8 cellular contexts compared by ENCODE assay signal in the genomic region with DNA sequence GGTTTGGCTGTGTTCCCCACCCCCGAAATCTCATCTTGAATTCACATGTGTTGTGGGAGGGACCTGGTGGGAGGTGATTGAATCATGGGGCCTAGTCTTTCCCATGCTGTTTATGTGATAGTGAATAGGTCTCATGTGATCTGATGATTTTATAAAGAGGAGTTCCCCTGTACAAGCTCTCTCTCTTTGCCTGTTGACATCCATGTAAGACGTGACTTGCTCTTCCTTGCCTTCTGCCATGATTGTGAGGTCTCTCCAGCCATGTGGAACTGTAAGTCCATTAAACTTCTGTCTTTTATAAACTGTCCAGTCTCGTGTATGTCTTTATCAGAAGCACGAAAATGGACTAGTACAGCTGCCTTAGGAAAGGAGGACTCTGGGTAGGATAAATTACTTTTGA.
"Had no signal": no experiment of that assay in that cellular context is flagged by ENCODE, and none has a peak within 500 bp of the region (broad histone marks: within the 10 kb centered on the region; RNA-seq: fewer than 3 reads in every experiment).

No MANE protein-coding gene starts in this region.

- ATAC-seq: GM12878 had no signal

- FAIRE-seq: G401.6, GM12878, GM12891, GM12892, GM18507, GM19239 had no signal

- DNase-seq: GDM1, GF-D8 had no signal

- H3K4me3 ChIP-seq: GM12878 had no signal
